Comparison of ENCODE assay signal across 8 cellular contexts in genomic region chr6:36546664-36546957, GRCh38. TPM values are rescaled to one million over a fixed set of nuclear protein-coding genes. Genes with fewer than 3 reads are reported as not detected.
DNase-seq lines count a peak whose midpoint lies in the region; ATAC-seq and TF ChIP-seq lines count a peak whose summit lies in the region.

No MANE protein-coding gene starts in this region.

- H3K27ac ChIP-seq in OCI-LY3 (ENCODE audit: low read length) (no peak overlapping the region), neutrophil (peak overlapping the region; percentile 88)

- H3K4me1 ChIP-seq in ES-I3 (ENCODE audit: insufficient read depth, low read length) (peaks cover 12% of the 10 kb centered on the region; the same call in 1 of the 2 replicates), OCI-LY3 (ENCODE audit: low read length) (peaks cover 22% of the 10 kb centered on the region), neutrophil (ENCODE audit: control insufficient read depth in 1 of 2, insufficient read depth in 1 of 2, low read depth in 1 of 2, low read length in 1 of 2) (peaks cover 54 to 65% of the 10 kb centered on the region in 2 experiments)

- H3K9me3 ChIP-seq in ES-I3 (ENCODE audit: control insufficient read depth, insufficient read depth, low read length) (no peaks in the 10 kb centered on the region), OCI-LY3 (ENCODE audit: insufficient read depth, low read length) (no peaks in the 10 kb centered on the region), neutrophil (no peaks in the 10 kb centered on the region)

- no peak for TF ChIP-seq CTCF in OCI-LY3 (IDR thresholded peaks at IDR 0.05; ENCODE audit: low read depth, low read length)
- no peak for TF ChIP-seq CTCF in epithelial cell of proximal tubule (conservative IDR thresholded peaks at IDR 0.05; ENCODE audit: low read depth, low read length)
- no peak for TF ChIP-seq CTCF in neutrophil (IDR thresholded peaks at IDR 0.05)

- H3K27me3 ChIP-seq in OCI-LY3 (ENCODE audit: low read depth, low read length) (no peaks in the 10 kb centered on the region), neutrophil (no peaks in the 10 kb centered on the region)

- H3K36me3 ChIP-seq in ES-I3 (ENCODE audit: insufficient read depth, low read length) (0 out of 2 replicates have a peak, but pooled peaks cover 2% of the 10 kb centered on the region), OCI-LY3 (replicated peaks; ENCODE audit: low read depth, low read length) (no peaks in the 10 kb centered on the region), neutrophil (peaks cover under 1% of the 10 kb centered on the region)

- H3K4me3 ChIP-seq in OCI-LY3 (ENCODE audit: low read length) = peak overlapping the region; percentile 84
- peak overlapping the region; percentile 89 for H3K4me3 ChIP-seq in epithelial cell of proximal tubule (ENCODE audit: low read depth, low read length)
- H3K4me3 ChIP-seq in neutrophil (ENCODE audit: low read depth in 1 of 2, low read length in 1 of 2) = peak overlapping the region; percentile 99 to 100

- peaks cover 17% of the 10 kb centered on the region for H3K79me2 ChIP-seq in OCI-LY3 (ENCODE audit: low read length)

- no peaks in the 10 kb centered on the region for H4K20me1 ChIP-seq in OCI-LY3 (ENCODE audit: insufficient read depth, low read length)

- DNase-seq in epithelial cell of proximal tubule (ENCODE audit: low read depth) (no peak), NCI-H82 treated with DMSO at 0.1 percent for 48 hours (lab: John Stamatoyannopoulos, UW; ENCODE audit: unreplicated experiment) (no peak)
- no peak for DNase-seq in activated CD4-positive, alpha-beta T cell treated with anti-CD3 and anti-CD28 coated beads, Interleukin-2, amount 50 U/mL, for 4 hours

- H3K9ac ChIP-seq in ES-I3 (ENCODE audit: low read depth, low read length) = peak overlapping the region; percentile 99
- peak overlapping the region; percentile 92 for H3K9ac ChIP-seq in OCI-LY3 (ENCODE audit: low read length)

- ATAC-seq in GM21447 (IDR thresholded peaks at IDR 0.05; ENCODE audit: unreplicated experiment) (no peak), GM21723 (IDR thresholded peaks at IDR 0.05; ENCODE audit: unreplicated experiment) (no peak)

- H3K4me2 ChIP-seq in OCI-LY3 (ENCODE audit: low read length) = peak overlapping the region; percentile 91

- peak overlapping the region; percentile 96; the same call in 1 of the 2 replicates for H2AFZ ChIP-seq in OCI-LY3 (ENCODE audit: low read depth, low read length)

RNA-seq across cellular contexts. Expression of gene STK38, which starts 0.7 kb away (rescaled TPM):
- total RNA-seq in epithelial cell of proximal tubule = 18.3 and 21.5 TPM in 2 replicates

RNA-seq across cellular contexts. Expression of gene SRSF3, which starts 47.6 kb away (rescaled TPM):
- 453 and 700 TPM in 2 replicates for total RNA-seq in epithelial cell of proximal tubule
